In genomic region chr1:223811634-223812101, GRCh38 we compare ENCODE assay signal across 8 cellular contexts. TPM values are rescaled to one million over a fixed set of nuclear protein-coding genes. Genes with fewer than 3 reads are reported as not detected.
DNase-seq lines count a peak whose midpoint lies in the region; ATAC-seq lines count a peak whose summit lies in the region.

No MANE protein-coding gene starts in this region.

- H3K4me3 Mint-ChIP-seq in activated naive CD8-positive, alpha-beta T cell, result no peak overlapping the region
- no peak overlapping the region for H3K4me3 Mint-ChIP-seq in activated naive CD8-positive, alpha-beta T cell treated with anti-CD3 and anti-CD28 coated beads for 36 hours
- H3K4me3 Mint-ChIP-seq in memory B cell, result no peak overlapping the region

- H3K27ac Mint-ChIP-seq in activated naive CD8-positive, alpha-beta T cell, result peak overlapping the region; percentile 16
- H3K27ac Mint-ChIP-seq in activated naive CD8-positive, alpha-beta T cell treated with anti-CD3 and anti-CD28 coated beads for 36 hours, result no peak overlapping the region
- no peak overlapping the region for H3K27ac Mint-ChIP-seq in memory B cell

- intact Hi-C loops in posterior cingulate gyrus (cut with DNase I), result loop anchor here (5.0 kb wide), 3 partner anchors 36 to 521 kb away; partner anchors contain the start of genes NVL and TP53BP2

- DNase-seq in activated naive CD8-positive, alpha-beta T cell treated with anti-CD3 and anti-CD28 coated beads for 36 hours, result no peak
- DNase-seq in NCI-H2227 treated with DMSO at 0.1 percent for 48 hours (lab: John Stamatoyannopoulos, UW), result peak; percentile 11
- DNase-seq in cerebellum (ENCODE audit: low spot score), result peak; percentile 34
- peak in 1 of 2 donors; percentile 28 for DNase-seq in memory B cell (ENCODE audit: low spot score in 2 of 2)
- DNase-seq in posterior cingulate gyrus, result no peak
- no peak for DNase-seq in activated CD4-positive, alpha-beta T cell treated with anti-CD3 and anti-CD28 coated beads for 48 hours

- no peaks in the 10 kb centered on the region for H3K9me3 Mint-ChIP-seq in activated naive CD8-positive, alpha-beta T cell (ENCODE audit: low read depth)
- no peaks in the 10 kb centered on the region for H3K9me3 Mint-ChIP-seq in activated naive CD8-positive, alpha-beta T cell treated with anti-CD3 and anti-CD28 coated beads for 36 hours
- H3K9me3 Mint-ChIP-seq in memory B cell, result no peaks in the 10 kb centered on the region

- peak; percentile 71 for ATAC-seq in memory B cell (ENCODE audit: low read depth)
- no peak for ATAC-seq in HG02759 (IDR thresholded peaks at IDR 0.05; ENCODE audit: unreplicated experiment)

- peaks cover 28% of the 10 kb centered on the region for H3K36me3 Mint-ChIP-seq in activated naive CD8-positive, alpha-beta T cell
- peaks cover 36% of the 10 kb centered on the region for H3K36me3 Mint-ChIP-seq in activated naive CD8-positive, alpha-beta T cell treated with anti-CD3 and anti-CD28 coated beads for 36 hours
- peaks cover 27% of the 10 kb centered on the region for H3K36me3 Mint-ChIP-seq in memory B cell

- H3K4me1 Mint-ChIP-seq in activated naive CD8-positive, alpha-beta T cell (ENCODE audit: low read depth), result peaks cover 30% of the 10 kb centered on the region
- peaks cover 26% of the 10 kb centered on the region for H3K4me1 Mint-ChIP-seq in activated naive CD8-positive, alpha-beta T cell treated with anti-CD3 and anti-CD28 coated beads for 36 hours
- peaks cover 18% of the 10 kb centered on the region for H3K4me1 Mint-ChIP-seq in memory B cell

- H3K27me3 Mint-ChIP-seq in activated naive CD8-positive, alpha-beta T cell, result no peaks in the 10 kb centered on the region
- H3K27me3 Mint-ChIP-seq in activated naive CD8-positive, alpha-beta T cell treated with anti-CD3 and anti-CD28 coated beads for 36 hours, result no peaks in the 10 kb centered on the region
- H3K27me3 Mint-ChIP-seq in memory B cell, result no peaks in the 10 kb centered on the region

RNA-seq across cellular contexts. Expression of gene TP53BP2, which starts 34.1 kb away (rescaled TPM):
- total RNA-seq in activated naive CD8-positive, alpha-beta T cell treated with anti-CD3 and anti-CD28 coated beads for 36 hours, result 10 to 100 TPM; 34.7 to 35.2 TPM
- 37.9 TPM for total RNA-seq in cerebellum

Comparison
In these comparisons a context has a peak if more than half of its experiments do, and no peak if none do; other contexts are left out.
1. DNase-seq: peak in NCI-H2227 treated with DMSO at 0.1 percent for 48 hours (single experiment) and cerebellum (single experiment); none in activated naive CD8-positive, alpha-beta T cell treated with anti-CD3 and anti-CD28 coated beads for 36 hours (single experiment), posterior cingulate gyrus (0 of 10) and activated CD4-positive, alpha-beta T cell treated with anti-CD3 and anti-CD28 coated beads for 48 hours (single experiment).